In genomic region chr20:62282103-62282502, GRCh38 we compare ENCODE assay signal across 23 cellular contexts.
"Had no signal": no experiment of that assay in that cellular context is flagged by ENCODE, and none has a peak within 500 bp of the region (broad histone marks: within the 10 kb centered on the region; RNA-seq: fewer than 3 reads in every experiment).

No MANE protein-coding gene starts in this region.

- FAIRE-seq: kidney, pancreas, small intestine had no signal

- H2AFZ ChIP-seq: hepatocyte had no signal

- DNase-seq: colonic mucosa; effector memory CD4-positive, alpha-beta T cell; erythroblast; esophagus squamous epithelium; foreskin melanocyte; kidney; left lung; lower lobe of right lung; naive thymus-derived CD8-positive, alpha-beta T cell; nephron progenitor cell; nucleus accumbens; small intestine; stimulated activated CD4-positive, alpha-beta T cell treated with anti-CD3 and anti-CD28 coated beads, Interleukin-15, amount 100 ng/mL, for 24 hours; stimulated activated CD4-positive, alpha-beta T cell treated with anti-CD3 and anti-CD28 coated beads, Interleukin-2, amount 100 ng/mL, for 48 hours; stimulated activated naive B cell treated with anti-CD40 and anti-IgM and Interleukin-4, amounts not matched to agents 10 μg/mL and 1 μg/mL and 100 μg/mL, for 72 hours; trophoblast cell had no signal

- H3K27ac ChIP-seq: colonic mucosa, esophagus squamous epithelium, hepatocyte, left lung, lower lobe of right lung, pancreas, suprapubic skin, vagina had no signal

- H3K4me1 Mint-ChIP-seq: central memory CD8-positive, alpha-beta T cell; naive thymus-derived CD8-positive, alpha-beta T cell; nephron progenitor cell had no signal

- H3K4me1 ChIP-seq: colonic mucosa, left lung, lower lobe of right lung, pancreas, vagina had no signal

- H3K27me3 Mint-ChIP-seq: central memory CD8-positive, alpha-beta T cell; dendritic cell treated with granulocyte-macrophage colony-stimulating factor and Interleukin-4, amounts not matched to agents 40 ng/mL and 50 ng/mL, for 4 days; naive thymus-derived CD8-positive, alpha-beta T cell; stimulated activated naive B cell treated with anti-CD40 and anti-IgM and Interleukin-4, amounts not matched to agents 10 μg/mL and 1 μg/mL and 100 μg/mL, for 72 hours; stimulated activated naive CD8-positive, alpha-beta T cell treated with anti-CD3 and anti-CD28 coated beads, Interleukin-15, Interleukin-2, amounts not matched to agents 100 ng/mL and 50 ng/mL, for 24 hours had no signal

- H3K4me2 ChIP-seq: hepatocyte had no signal

- H3K9me3 Mint-ChIP-seq: central memory CD8-positive, alpha-beta T cell; dendritic cell treated with granulocyte-macrophage colony-stimulating factor and Interleukin-4, amounts not matched to agents 40 ng/mL and 50 ng/mL, for 4 days; naive thymus-derived CD8-positive, alpha-beta T cell; nephron progenitor cell; stimulated activated naive B cell treated with anti-CD40 and anti-IgM and Interleukin-4, amounts not matched to agents 10 μg/mL and 1 μg/mL and 100 μg/mL, for 72 hours; stimulated activated naive CD8-positive, alpha-beta T cell treated with anti-CD3 and anti-CD28 coated beads, Interleukin-15, Interleukin-2, amounts not matched to agents 100 ng/mL and 50 ng/mL, for 24 hours had no signal

- H3K9me3 ChIP-seq: colonic mucosa, esophagus squamous epithelium, left lung, lower lobe of right lung, pancreas, suprapubic skin, vagina had no signal

- ATAC-seq: naive thymus-derived CD8-positive, alpha-beta T cell; stimulated activated naive B cell treated with anti-CD40 and anti-IgM and Interleukin-4, amounts not matched to agents 10 μg/mL and 1 μg/mL and 100 μg/mL, for 72 hours had no signal

- H3K27me3 ChIP-seq: colonic mucosa, esophagus squamous epithelium, hepatocyte, left lung, pancreas, suprapubic skin, vagina had no signal

- H3K4me3 Mint-ChIP-seq: central memory CD8-positive, alpha-beta T cell; dendritic cell treated with granulocyte-macrophage colony-stimulating factor and Interleukin-4, amounts not matched to agents 40 ng/mL and 50 ng/mL, for 4 days; naive thymus-derived CD8-positive, alpha-beta T cell; nephron progenitor cell; stimulated activated naive B cell treated with anti-CD40 and anti-IgM and Interleukin-4, amounts not matched to agents 10 μg/mL and 1 μg/mL and 100 μg/mL, for 72 hours; stimulated activated naive CD8-positive, alpha-beta T cell treated with anti-CD3 and anti-CD28 coated beads, Interleukin-15, Interleukin-2, amounts not matched to agents 100 ng/mL and 50 ng/mL, for 24 hours had no signal

- H3K4me3 ChIP-seq: colonic mucosa, esophagus squamous epithelium, hepatocyte, left lung, lower lobe of right lung, pancreas, suprapubic skin, vagina had no signal

- H3K27ac Mint-ChIP-seq: dendritic cell treated with granulocyte-macrophage colony-stimulating factor and Interleukin-4, amounts not matched to agents 40 ng/mL and 50 ng/mL, for 4 days; nephron progenitor cell; stimulated activated naive B cell treated with anti-CD40 and anti-IgM and Interleukin-4, amounts not matched to agents 10 μg/mL and 1 μg/mL and 100 μg/mL, for 72 hours; stimulated activated naive CD8-positive, alpha-beta T cell treated with anti-CD3 and anti-CD28 coated beads, Interleukin-15, Interleukin-2, amounts not matched to agents 100 ng/mL and 50 ng/mL, for 24 hours had no signal
